ENCODE assay signal across 16 cellular contexts in the genomic region with DNA sequence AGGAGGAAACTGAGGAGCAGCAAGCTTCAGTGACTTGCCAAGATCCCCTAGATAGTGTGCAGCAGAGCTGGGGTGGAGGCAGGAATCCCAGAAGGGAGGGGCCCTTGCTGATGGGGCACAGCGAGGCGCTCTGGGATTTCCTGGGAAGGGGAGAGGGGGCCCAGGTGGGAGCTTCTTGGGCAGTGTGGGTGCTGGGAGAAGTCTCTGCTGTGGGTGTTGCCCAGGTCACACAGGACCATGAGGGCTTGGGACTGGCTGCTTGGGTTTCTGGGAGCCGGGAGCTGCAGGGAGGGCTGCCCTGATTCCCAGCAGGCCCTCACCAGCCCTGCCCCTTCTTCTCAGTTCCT. TPM values are rescaled to one million over a fixed set of nuclear protein-coding genes. Genes with fewer than 3 reads are reported as not detected.
DNase-seq lines count a peak whose midpoint lies in the region; ATAC-seq and TF ChIP-seq lines count a peak whose summit lies in the region.
"Had no signal": no experiment of that assay in that cellular context is flagged by ENCODE, and none has a peak within 500 bp of the region (broad histone marks: within the 10 kb centered on the region; RNA-seq: fewer than 3 reads in every experiment).

No MANE protein-coding gene starts in this region.

- no peak for TF ChIP-seq CTCF in coronary artery (IDR thresholded peaks at IDR 0.05)
- TF ChIP-seq CTCF in transverse colon (IDR thresholded peaks at IDR 0.05): no peak
- TF ChIP-seq CTCF in mucosa of descending colon (IDR thresholded peaks at IDR 0.05): no peak

- H4K91ac ChIP-seq in neuronal stem cell (ENCODE audit: low read depth, low read length, poor library complexity): no peak overlapping the region

- H2AK5ac ChIP-seq in neuronal stem cell (ENCODE audit: low read depth, low read length): peak overlapping the region; percentile 18

- WGBS in neuronal stem cell (ENCODE audit: extremely low coverage in 2 of 2, insufficient read length in 2 of 2, insufficient replicate concordance in 1 of 2), 2 donors: no CpG with 5 or more reads among the region's 3 CpGs
- 91% methylated on average over 3 of the region's 3 CpGs; no CpG with 5 or more reads in 1 of the 2 donors for WGBS in transverse colon (ENCODE audit: low coverage in 1 of 2), 2 donors

- H2BK15ac ChIP-seq in neuronal stem cell (ENCODE audit: low read length): no peak overlapping the region

- H4K8ac ChIP-seq in neuronal stem cell (ENCODE audit: low read depth, low read length): no peak overlapping the region

- ATAC-seq in GM18505 (IDR thresholded peaks at IDR 0.05; ENCODE audit: unreplicated experiment) (no peak), mucosa of descending colon (no peak)
- ATAC-seq: activated T-cell treated with anti-CD3 and anti-CD28 coated beads, Interleukin-2, amount 50 U/mL, for 4 hours had no signal

- peak overlapping the region; percentile 35 for H3K18ac ChIP-seq in neuronal stem cell (ENCODE audit: low read length)

- no peak overlapping the region for H3K14ac ChIP-seq in neuronal stem cell (ENCODE audit: low read length)

- peaks cover 0 to 2% of the 10 kb centered on the region in 2 donors for H3K4me1 ChIP-seq in neuronal stem cell (ENCODE audit: control insufficient read depth in 2 of 2, insufficient read depth in 1 of 2, low read depth in 1 of 2, low read length in 2 of 2)
- H3K4me1 ChIP-seq in transverse colon: peaks cover 3 to 12% (median 7%) of the 10 kb centered on the region in 4 donors
- H3K4me1 ChIP-seq in mucosa of descending colon (ENCODE audit: low read depth): peaks cover 5% of the 10 kb centered on the region

- H3K79me1 ChIP-seq in neuronal stem cell (ENCODE audit: low read depth, low read length): no peaks in the 10 kb centered on the region

- peak; percentile 52 for DNase-seq in activated effector memory CD4-positive, alpha-beta T cell treated with anti-CD3 and anti-CD28 coated beads, Interleukin-2, amount 50 U/mL, for 16 hours
- no peak for DNase-seq in activated effector memory CD4-positive, alpha-beta T cell treated with Interleukin-2 at 50 U/mL for 16 hours
- DNase-seq in coronary artery (ENCODE audit: low spot score) (peak; percentile 72), neuronal stem cell (ENCODE audit: low spot score) (no peak), transverse colon (no peak), mucosa of descending colon (no peak), NCI-H1694 (lab: John Stamatoyannopoulos, UW) (no peak)
- DNase-seq: activated CD4-positive, alpha-beta T cell treated with anti-CD3 and anti-CD28 coated beads for 48 hours; activated naive CD8-positive, alpha-beta T cell treated with anti-CD3 and anti-CD28 coated beads for 36 hours; activated T-cell treated with anti-CD3 and anti-CD28 coated beads, Interleukin-2, amount 50 U/mL, for 4 hours; CD4-positive, alpha-beta T cell; naive B cell; NCI-H2081; NCI-H524 treated with DMSO at 0.1 percent for 48 hours had no signal

- H2BK120ac ChIP-seq in neuronal stem cell (ENCODE audit: low read depth, low read length): no peak overlapping the region

- H3K27me3 ChIP-seq in neuronal stem cell (ENCODE audit: control insufficient read depth in 3 of 3, insufficient read depth in 3 of 3, low read depth in 1 of 3, low read length in 3 of 3) (peaks cover 0 to 24% (median 0%) of the 10 kb centered on the region in 3 experiments), transverse colon (no peaks in the 10 kb centered on the region)

- H2BK5ac ChIP-seq in neuronal stem cell (ENCODE audit: low read length): peak overlapping the region; percentile 32

- in situ Hi-C loops in transverse colon (cut with MboI; ENCODE audit: low pct_ligation_motif_present in 1 of 4, low pct_unique_long_range_greater_than_20kb in 1 of 4, low sequenced_read_pairs in 3 of 4): loop anchor here (5.0 to 25.0 kb wide), 5 partner anchors 79 to 269 kb away; a partner anchor contains a TSS

- TF ChIP-seq EP300 in transverse colon (IDR thresholded peaks at IDR 0.05; ENCODE audit: low read depth): no peak

- intact Hi-C loops in transverse colon (cut with DNase I; ENCODE audit: low total_unique reads): no loop called here
- intact Hi-C loops in mucosa of descending colon (cut with DNase I, micrococcal nuclease): loop anchor here (5.0 kb wide), 2 partner anchors 79 to 269 kb away; no protein-coding TSS in a partner anchor

- H3K27ac ChIP-seq in coronary artery (no peak overlapping the region), neuronal stem cell (replicated peaks; ENCODE audit: low read length) (no peak overlapping the region), transverse colon (peak overlapping the region in 3 of 4 donors; percentile 62 to 72 (median 62))

- H3K36me3 ChIP-seq in neuronal stem cell (replicated peaks in 1 of 2; ENCODE audit: control insufficient read depth in 2 of 2, insufficient read depth in 2 of 2, low read length in 2 of 2) (no peaks in the 10 kb centered on the region), transverse colon (no peaks in the 10 kb centered on the region), mucosa of descending colon (ENCODE audit: low read depth) (no peaks in the 10 kb centered on the region)

- H3K23ac ChIP-seq in neuronal stem cell (ENCODE audit: low read depth, low read length, poor library complexity): peak overlapping the region; percentile 26

- no peak overlapping the region for H2AFZ ChIP-seq in neuronal stem cell (ENCODE audit: low read length)

- no peak overlapping the region for H2BK12ac ChIP-seq in neuronal stem cell (ENCODE audit: low read length)

- H3K4me2 ChIP-seq in neuronal stem cell (ENCODE audit: insufficient read depth, low read length, poor library complexity, severe bottlenecking): no peak overlapping the region

- TF ChIP-seq POLR2A in transverse colon (IDR thresholded peaks at IDR 0.05) (no peak), GM18505 (IDR thresholded peaks at IDR 0.05; ENCODE audit: borderline replicate concordance, extremely low read depth, insufficient read depth, insufficient read length) (no peak)

- no peak overlapping the region for H3K9ac ChIP-seq in neuronal stem cell (ENCODE audit: low read depth, low read length, poor library complexity)

- H3K9me3 ChIP-seq in neuronal stem cell (replicated peaks in 1 of 2; ENCODE audit: control insufficient read depth in 2 of 2, insufficient read depth in 1 of 2, low read depth in 1 of 2, low read length in 2 of 2): no peaks in the 10 kb centered on the region
- no peaks in the 10 kb centered on the region for H3K9me3 ChIP-seq in transverse colon
- H3K9me3 ChIP-seq in mucosa of descending colon: no peaks in the 10 kb centered on the region

- no peak overlapping the region for H3K4ac ChIP-seq in neuronal stem cell (ENCODE audit: low read length)

- H3K4me3 ChIP-seq in coronary artery (no peak overlapping the region), neuronal stem cell (ENCODE audit: low read length in 2 of 2) (no peak overlapping the region), transverse colon (no peak overlapping the region), mucosa of descending colon (no peak overlapping the region)
- H3K4me3 ChIP-seq: lung had no signal

RNA-seq across cellular contexts. Expression of a gene that starts 55.2 kb away (rescaled TPM):
- polyA plus RNA-seq in neuronal stem cell (2013, experiment 1 of 2): 10.5 TPM
- polyA plus RNA-seq in neuronal stem cell (2013, experiment 2 of 2): 10.6 TPM
- total RNA-seq in transverse colon (100 to 1,000 TPM in 3 of 4 donors, 10 to 100 TPM in 1; 97.7 to 152 (median 148) TPM), mucosa of descending colon (100 to 1,000 TPM; 118 to 183 (median 139) TPM)

Comparison
In these comparisons a context has a peak if more than half of its experiments do, and no peak if none do; other contexts are left out.
1. DNase-seq: peak in activated effector memory CD4-positive, alpha-beta T cell treated with anti-CD3 and anti-CD28 coated beads, Interleukin-2, amount 50 U/mL, for 16 hours (single experiment) and coronary artery (single experiment); none in activated effector memory CD4-positive, alpha-beta T cell treated with Interleukin-2 at 50 U/mL for 16 hours (single experiment), neuronal stem cell (single experiment), transverse colon (single experiment), mucosa of descending colon (0 of 3) and NCI-H1694 (single experiment).
2. H3K27ac ChIP-seq: peak in transverse colon (3 of 4); none in coronary artery (0 of 2) and neuronal stem cell (single experiment).